8 cellular contexts compared by ENCODE assay signal in genomic region chr3:112514527-112515128, GRCh38. TPM values are rescaled to one million over a fixed set of nuclear protein-coding genes. Genes with fewer than 3 reads are reported as not detected.
DNase-seq lines count a peak whose midpoint lies in the region; ATAC-seq and TF ChIP-seq lines count a peak whose summit lies in the region.

No MANE protein-coding gene starts in this region.

- H3K36me3 Mint-ChIP-seq in memory B cell (peaks cover 2% of the 10 kb centered on the region), CD14-positive monocyte (peaks cover 2 to 3% of the 10 kb centered on the region in 2 donors)

- H3K9me3 Mint-ChIP-seq in memory B cell, result peaks cover 1% of the 10 kb centered on the region
- H3K9me3 Mint-ChIP-seq in CD14-positive monocyte, result peaks cover 2 to 18% (median 13%) of the 10 kb centered on the region in 7 donors

- DNase-seq in memory B cell (ENCODE audit: low spot score in 2 of 2) (no peak), uterus (no peak), CD14-positive monocyte (ENCODE audit: low spot score) (no peak), Right ventricle myocardium inferior (ENCODE audit: missing footprints) (no peak), globus pallidus (ENCODE audit: low spot score) (no peak)

- intact Hi-C loops in uterus (cut with DNase I; ENCODE audit: low total_unique reads), result no loop called here
- intact Hi-C loops in CD14-positive monocyte (cut with micrococcal nuclease), result loop anchor here in 1 of 2 donors (5.0 kb wide), 1 partner anchor 402 kb away; no protein-coding TSS in a partner anchor
- intact Hi-C loops in Right ventricle myocardium inferior (cut with DNase I), result loop anchor here (5.0 to 10.0 kb wide), 2 partner anchors 402 to 940 kb away; no protein-coding TSS in a partner anchor

- H3K27me3 Mint-ChIP-seq in memory B cell (no peaks in the 10 kb centered on the region), CD14-positive monocyte (ENCODE audit: low read depth in 3 of 3) (no peaks in the 10 kb centered on the region)

- no peaks in the 10 kb centered on the region for H3K4me1 ChIP-seq in uterus

- no peak overlapping the region for H3K27ac Mint-ChIP-seq in memory B cell
- H3K27ac Mint-ChIP-seq in CD14-positive monocyte, result no peak overlapping the region

- no peaks in the 10 kb centered on the region for H3K27me3 ChIP-seq in uterus

- peak overlapping the region; percentile 14 for H3K4me3 Mint-ChIP-seq in memory B cell
- H3K4me3 Mint-ChIP-seq in CD14-positive monocyte, result no peak overlapping the region

- TF ChIP-seq POLR2A in uterus (IDR thresholded peaks at IDR 0.05), result no peak

- peak; percentile 98 for ATAC-seq in GM18870 (IDR thresholded peaks at IDR 0.05; ENCODE audit: unreplicated experiment)
- peak; percentile 100 for ATAC-seq in GM21717 (IDR thresholded peaks at IDR 0.05; ENCODE audit: unreplicated experiment)
- ATAC-seq in HG03460 (IDR thresholded peaks at IDR 0.05; ENCODE audit: unreplicated experiment), result peak; percentile 98
- ATAC-seq in memory B cell (ENCODE audit: low read depth), result peak; percentile 60
- ATAC-seq in Right ventricle myocardium inferior, result no peak

- H3K36me3 ChIP-seq in uterus, result no peaks in the 10 kb centered on the region

- no peak overlapping the region for H3K27ac ChIP-seq in uterus

- H3K9me3 ChIP-seq in uterus, result no peaks in the 10 kb centered on the region

- TF ChIP-seq CTCF in uterus (IDR thresholded peaks at IDR 0.05) (no peak), CD14-positive monocyte (IDR thresholded peaks at IDR 0.05) (no peak)

- H3K4me3 ChIP-seq in uterus, result no peak overlapping the region

- H3K4me1 Mint-ChIP-seq in memory B cell (peaks cover 14% of the 10 kb centered on the region), CD14-positive monocyte (peaks cover 3% of the 10 kb centered on the region)

RNA-seq across cellular contexts. Expression of gene BTLA, which starts 15.4 kb away (rescaled TPM):
- total RNA-seq in uterus (under 1 TPM in 2 of 4 donors, not detected in 2; 0.62 to 0.70 TPM), Right ventricle myocardium inferior (0.14 TPM)
- not detected for polyA plus RNA-seq in CD14-positive monocyte

RNA-seq across cellular contexts. Expression of gene ATG3, which starts 47.1 kb away (rescaled TPM):
- 10 to 100 TPM; 25.1 to 47.9 (median 44.6) TPM for total RNA-seq in uterus
- polyA plus RNA-seq in CD14-positive monocyte, result 100 to 1,000 TPM; 226 to 288 TPM
- 38.2 TPM for total RNA-seq in Right ventricle myocardium inferior

RNA-seq across cellular contexts. Expression of gene SLC35A5, which starts 47.2 kb away (rescaled TPM):
- total RNA-seq in uterus (10 to 100 TPM; 11.5 to 73.4 (median 40.4) TPM), Right ventricle myocardium inferior (14.6 TPM)
- polyA plus RNA-seq in CD14-positive monocyte, result 10 to 100 TPM; 61.3 to 74.1 TPM
